In the genomic region with DNA sequence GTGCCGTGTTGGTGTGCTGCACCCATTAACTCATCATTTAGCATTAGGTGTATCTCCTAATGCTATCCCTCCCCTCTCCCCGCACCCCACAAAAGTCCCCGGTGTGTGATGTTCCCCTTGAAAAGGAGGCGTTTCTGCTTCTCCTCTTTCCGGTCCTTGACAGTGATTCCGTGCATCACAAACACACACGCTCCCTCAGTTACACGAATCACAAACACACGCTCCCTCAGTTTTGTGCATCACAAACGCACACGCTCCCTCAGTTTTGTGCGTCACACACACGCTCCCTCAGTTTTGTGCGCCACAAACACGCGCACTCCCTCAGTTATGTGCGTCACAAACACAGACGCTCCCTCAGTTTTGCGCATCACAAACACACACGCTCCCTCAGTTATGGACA, we compare ENCODE assay signal across 12 cellular contexts. TPM values are rescaled to one million over a fixed set of nuclear protein-coding genes. Genes with fewer than 3 reads are reported as not detected.
"Had no signal": no experiment of that assay in that cellular context is flagged by ENCODE, and none has a peak within 500 bp of the region (broad histone marks: within the 10 kb centered on the region; RNA-seq: fewer than 3 reads in every experiment).

No MANE protein-coding gene starts in this region.

RNA-seq across cellular contexts. Expression of a gene that starts 27.4 kb away (rescaled TPM):
- total RNA-seq: esophagus muscularis mucosa; fibroblast of villous mesenchyme; gastrocnemius medialis; left ventricle myocardium inferior; lung microvascular endothelial cell; mononuclear cell; naive thymus-derived CD4-positive, alpha-beta T cell; neural crest cell; ovary; progenitor cell of endocrine pancreas; right cardiac atrium; thyroid gland had no signal

RNA-seq across cellular contexts. Expression of a gene that starts 29.5 kb away (rescaled TPM):
- total RNA-seq: esophagus muscularis mucosa; fibroblast of villous mesenchyme; gastrocnemius medialis; mononuclear cell; naive thymus-derived CD4-positive, alpha-beta T cell had no signal

RNA-seq across cellular contexts. Expression of a gene that starts 50.5 kb away (rescaled TPM):
- total RNA-seq: esophagus muscularis mucosa, fibroblast of villous mesenchyme, gastrocnemius medialis, left ventricle myocardium inferior, neural crest cell, progenitor cell of endocrine pancreas had no signal
